14 cellular contexts compared by ENCODE assay signal in the genomic region with DNA sequence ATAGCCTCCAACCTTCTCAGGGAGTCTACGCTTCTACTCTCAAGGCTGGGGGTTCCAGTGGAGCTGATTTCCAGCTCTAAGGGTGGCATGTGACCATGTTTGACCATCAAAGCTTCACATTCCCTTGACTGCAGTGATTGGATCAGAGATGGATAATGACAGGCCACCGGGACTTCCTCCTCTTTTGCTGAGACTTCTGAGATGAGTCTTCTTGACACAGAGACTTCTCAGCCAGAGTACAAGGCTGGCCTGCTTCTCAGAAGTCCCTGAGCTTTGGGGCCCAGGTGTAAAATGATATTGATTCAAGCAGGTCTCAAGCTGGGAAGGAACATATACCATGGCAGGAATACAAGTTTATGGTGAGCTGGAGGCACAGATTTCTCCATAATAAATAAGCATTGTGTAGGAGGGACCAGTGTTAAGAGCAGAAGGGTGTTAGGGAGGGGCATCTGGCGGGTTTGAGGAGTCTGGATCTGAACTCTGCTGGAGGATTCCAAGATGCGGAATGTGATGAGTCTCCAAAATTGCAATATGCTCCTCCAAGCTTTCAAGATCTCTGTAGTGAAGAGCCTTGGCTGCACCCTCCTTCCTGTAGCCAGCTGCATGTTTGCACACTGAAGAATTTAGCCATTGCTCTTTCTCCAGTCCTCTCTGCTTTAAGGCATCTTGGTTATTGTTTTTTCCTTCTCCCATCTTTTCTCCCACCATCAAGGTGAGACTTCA. TPM values are rescaled to one million over a fixed set of nuclear protein-coding genes. Genes with fewer than 3 reads are reported as not detected.
A peak's percentile ranks its signal among the peaks of the same experiment; 100 is the strongest.
DNase-seq lines count a peak whose midpoint lies in the region; ATAC-seq and TF ChIP-seq lines count a peak whose summit lies in the region.
"Had no signal": no experiment of that assay in that cellular context is flagged by ENCODE, and none has a peak within 500 bp of the region (broad histone marks: within the 10 kb centered on the region; RNA-seq: fewer than 3 reads in every experiment).

No MANE protein-coding gene starts in this region.

- no peaks in the 10 kb centered on the region for H3K36me3 ChIP-seq in HEK293 (ENCODE audit: control insufficient read depth in 2 of 2, insufficient read depth in 1 of 2, low read length in 2 of 2)
- no peaks in the 10 kb centered on the region for H3K36me3 ChIP-seq in OCI-LY7 (ENCODE audit: insufficient read depth, low read length)
- H3K36me3 ChIP-seq: tibial nerve had no signal

- CTCF ChIA-PET in HEK293 (lab: Yijun Ruan, JAX) (interaction anchor here (0.6 to 5.5 kb wide), 17 partner anchors 32 to 424 kb away, joined by 3 to 87 read pairs (median 8); a partner anchor contains a TSS), OCI-LY7 (lab: Charles Lee; ENCODE audit: unreplicated experiment) (interaction anchor here (1.2 to 3.8 kb wide), 6 partner anchors 44 to 423 kb away, joined by 3 to 21 read pairs (median 4); a partner anchor contains a TSS)

- H3K27me3 Mint-ChIP-seq in nephron (ENCODE audit: low read depth), result peaks cover 9% of the 10 kb centered on the region
- H3K27me3 Mint-ChIP-seq: progenitor cell of endocrine pancreas had no signal

- H3K79me2 ChIP-seq in OCI-LY7 (ENCODE audit: insufficient read depth, low read depth, low read length), result no peaks in the 10 kb centered on the region

- TF ChIP-seq CTCF in HEK293 (tag by site-specific recombination; IDR thresholded peaks at IDR 0.05) (no peak), OCI-LY7 (conservative IDR thresholded peaks at IDR 0.05; ENCODE audit: low read length) (no peak), nephron (IDR thresholded peaks at IDR 0.05; ENCODE audit: unreplicated experiment in 3 of 3) (no peak)

- H3K9me3 Mint-ChIP-seq in nephron, result no peaks in the 10 kb centered on the region

- H3K36me3 Mint-ChIP-seq in nephron (ENCODE audit: low read depth), result no peaks in the 10 kb centered on the region

- H2AFZ ChIP-seq in OCI-LY7 (ENCODE audit: low read length), result peak overlapping the region; percentile 16; the same call in 1 of the 2 replicates

- no TSS peak for BruUV-seq in OCI-LY7 (replicated peaks; lab: Mats Ljungman, UMichigan)

- H3K27ac ChIP-seq in HEK293 (ENCODE audit: extremely low read depth, low read depth, low read length) (no peak overlapping the region), OCI-LY7 (ENCODE audit: low read depth, low read length, poor library complexity, severe bottlenecking) (no peak overlapping the region)

- POLR2A ChIA-PET in HEK293 (lab: Yijun Ruan, JAX) (interaction anchor here (2.6 kb wide), 1 partner anchor 142 kb away, joined by 10 read pairs; no protein-coding TSS in a partner anchor), OCI-LY7 (lab: Charles Lee) (interaction anchor here (0.6 to 5.7 kb wide), 16 partner anchors 8 to 394 kb away, joined by 3 to 27 read pairs (median 4); no protein-coding TSS in a partner anchor)

- H3K4me1 Mint-ChIP-seq in nephron, result peaks cover 9% of the 10 kb centered on the region

- no peak overlapping the region for H3K4me3 ChIP-seq in HEK293 (ENCODE audit: low read depth, low read length)
- no peak overlapping the region for H3K4me3 ChIP-seq in OCI-LY7 (ENCODE audit: low read depth, low read length, poor library complexity, severe bottlenecking)

- no peak overlapping the region for H3K4me2 ChIP-seq in OCI-LY7 (ENCODE audit: low read length)

- H3K4me1 ChIP-seq in HEK293 (ENCODE audit: control insufficient read depth, insufficient read depth, low read length), result no peaks in the 10 kb centered on the region
- peaks cover 41% of the 10 kb centered on the region for H3K4me1 ChIP-seq in OCI-LY7 (ENCODE audit: insufficient read depth, low read length, poor library complexity, severe bottlenecking)

- H3K4me3 Mint-ChIP-seq in nephron, result peak overlapping the region in 2 of 3 experiments; percentile 22 to 87
- H3K4me3 Mint-ChIP-seq: H9 had no signal

- no peaks in the 10 kb centered on the region for H4K20me1 ChIP-seq in OCI-LY7 (ENCODE audit: insufficient read depth, low read length)

- peak; percentile 30 for ATAC-seq in GM18867 (IDR thresholded peaks at IDR 0.05; ENCODE audit: unreplicated experiment)
- ATAC-seq: Panc1 had no signal

- no peaks in the 10 kb centered on the region for H3K9me3 ChIP-seq in HEK293 (ENCODE audit: control insufficient read depth, insufficient read depth, low read depth, low read length)
- H3K9me3 ChIP-seq in OCI-LY7 (ENCODE audit: low read length), result no peaks in the 10 kb centered on the region
- H3K9me3 ChIP-seq: tibial nerve had no signal

- DNase-seq in OCI-LY7 (ENCODE audit: low spot score) (no peak), NCI-H446 treated with DMSO at 0.1 percent for 48 hours (lab: John Stamatoyannopoulos, UW) (no peak), SW480 (ENCODE audit: low spot score) (no peak), COR-L47 (lab: John Stamatoyannopoulos, UW) (no peak), hepatic stellate cell (ENCODE audit: low spot score) (no peak)
- DNase-seq: H9, left ventricle myocardium superior, NCI-H2029 treated with DMSO at 0.1 percent for 48 hours had no signal

- intact Hi-C loops in OCI-LY7 (cut with micrococcal nuclease; ENCODE audit: unreplicated experiment), result loop anchor here (5.0 kb wide), 1 partner anchor 188 kb away; no protein-coding TSS in a partner anchor

- peak overlapping the region; percentile 25 to 80 (median 53) for H3K27ac Mint-ChIP-seq in nephron
- H3K27ac Mint-ChIP-seq: H9, progenitor cell of endocrine pancreas had no signal

- H3K9me2 ChIP-seq in OCI-LY7 (ENCODE audit: insufficient read depth, low read length), result no peaks in the 10 kb centered on the region

TF ChIP-seq in HEK293, 187 proteins besides CTCF, POLR2A, EP300 and RAD21:
- TF ChIP-seq, protein P1, sequence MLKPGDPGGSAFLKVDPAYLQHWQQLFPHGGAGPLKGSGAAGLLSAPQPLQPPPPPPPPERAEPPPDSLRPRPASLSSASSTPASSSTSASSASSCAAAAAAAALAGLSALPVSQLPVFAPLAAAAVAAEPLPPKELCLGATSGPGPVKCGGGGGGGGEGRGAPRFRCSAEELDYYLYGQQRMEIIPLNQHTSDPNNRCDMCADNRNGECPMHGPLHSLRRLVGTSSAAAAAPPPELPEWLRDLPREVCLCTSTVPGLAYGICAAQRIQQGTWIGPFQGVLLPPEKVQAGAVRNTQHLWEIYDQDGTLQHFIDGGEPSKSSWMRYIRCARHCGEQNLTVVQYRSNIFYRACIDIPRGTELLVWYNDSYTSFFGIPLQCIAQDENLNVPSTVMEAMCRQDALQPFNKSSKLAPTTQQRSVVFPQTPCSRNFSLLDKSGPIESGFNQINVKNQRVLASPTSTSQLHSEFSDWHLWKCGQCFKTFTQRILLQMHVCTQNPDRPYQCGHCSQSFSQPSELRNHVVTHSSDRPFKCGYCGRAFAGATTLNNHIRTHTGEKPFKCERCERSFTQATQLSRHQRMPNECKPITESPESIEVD (tag by site-specific recombination; IDR thresholded peaks at IDR 0.05), result peak; percentile 48; the same call in 1 of the 2 replicates
- TF ChIP-seq ZNF174 (tag by site-specific recombination; IDR thresholded peaks at IDR 0.05) (no peak), ZNF585B (tag by site-specific recombination; IDR thresholded peaks at IDR 0.05) (no peak), HOXD13 (CRISPR knock-in tag; IDR thresholded peaks at IDR 0.05; ENCODE audit: borderline replicate concordance) (no peak), SCRT1 (tag by site-specific recombination; IDR thresholded peaks at IDR 0.05; ENCODE audit: borderline replicate concordance) (no peak)

RNA-seq across cellular contexts. Expression of a gene that starts 41.7 kb away (rescaled TPM):
- 55.4 and 81.4 TPM in 2 replicates for total RNA-seq in OCI-LY7 (2014; rRNA removed; shearing (Covaris generic))
- total RNA-seq in OCI-LY7 (2022), result 99.9 and 145 TPM in 2 replicates

RNA-seq across cellular contexts. Expression of a gene that starts 54.8 kb away (rescaled TPM):
- 92.9 and 95.1 TPM in 2 replicates for total RNA-seq in OCI-LY7 (2014; rRNA removed; shearing (Covaris generic))
- total RNA-seq in OCI-LY7 (2022), result 75.4 and 94.5 TPM in 2 replicates
